10 cellular contexts compared by ENCODE assay signal in the genomic region with DNA sequence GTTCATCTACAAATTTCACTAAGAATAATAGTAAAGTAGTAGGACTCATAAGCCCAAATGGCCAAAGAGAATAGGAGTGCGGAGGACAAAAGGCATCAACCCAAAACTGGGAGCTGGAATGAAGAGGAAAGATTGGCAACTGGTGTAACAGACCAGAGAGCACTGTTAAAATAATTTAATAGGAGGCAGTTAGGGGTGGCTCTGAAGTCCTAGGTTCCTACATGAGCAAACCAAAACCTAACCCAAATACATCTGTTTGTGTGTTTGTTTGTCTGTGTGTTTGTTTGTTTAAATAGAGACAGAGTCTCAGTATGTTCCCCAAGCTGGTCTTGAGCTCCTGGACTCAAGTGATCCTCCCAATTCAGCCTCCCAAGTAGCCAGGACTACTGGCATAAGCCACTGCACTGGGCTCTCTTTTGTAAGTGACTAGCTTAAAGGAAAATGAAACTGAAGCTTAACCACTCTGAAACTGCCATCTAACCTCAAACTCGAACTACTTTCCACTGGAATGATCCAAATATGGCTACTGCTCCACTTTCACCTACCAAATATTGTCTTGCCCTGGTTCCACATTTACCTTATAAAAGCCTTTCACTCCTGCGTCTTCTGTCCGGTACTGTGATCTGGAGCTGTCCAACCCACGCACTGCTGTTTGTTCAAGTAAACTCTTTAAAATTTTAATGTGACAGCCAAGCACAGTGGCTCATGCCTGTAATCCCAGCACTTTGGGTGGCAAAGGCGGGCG.
A peak's percentile ranks its signal among the peaks of the same experiment; 100 is the strongest.
DNase-seq lines count a peak whose midpoint lies in the region; ATAC-seq and TF ChIP-seq lines count a peak whose summit lies in the region.
"Had no signal": no experiment of that assay in that cellular context is flagged by ENCODE, and none has a peak within 500 bp of the region (broad histone marks: within the 10 kb centered on the region; RNA-seq: fewer than 3 reads in every experiment).

No MANE protein-coding gene starts in this region.

- peaks cover 59% of the 10 kb centered on the region for H3K4me1 Mint-ChIP-seq in WTC11

- CTCF ChIA-PET in WTC11 (lab: Charles Lee): interaction anchor here (0.6 to 1.9 kb wide), 3 partner anchors 10 to 493 kb away, joined by 3 to 9 read pairs (median 3); no protein-coding TSS in a partner anchor

- peak; percentile 29 for DNase-seq in GM12864 (ENCODE audit: low read depth)
- DNase-seq in WTC11 (ENCODE audit: low spot score): no peak
- no peak for DNase-seq in SHP77 treated with DMSO at 0.1 percent for 48 hours (lab: John Stamatoyannopoulos, UW)
- DNase-seq in psoas muscle: no peak
- no peak for DNase-seq in H7
- DNase-seq in effector CD4-positive, alpha-beta T cell: no peak
- DNase-seq: brain microvascular endothelial cell had no signal

- intact Hi-C loops in psoas muscle (cut with DNase I): no loop called here

- no peaks in the 10 kb centered on the region for H3K9me3 ChIP-seq in psoas muscle

- peaks cover 24% of the 10 kb centered on the region for H3K36me3 Mint-ChIP-seq in WTC11

- H3K4me3 ChIP-seq in GM12864 (ENCODE audit: low read depth, low read length) (no peak overlapping the region), psoas muscle (no peak overlapping the region), H7 (ENCODE audit: insufficient read depth, low read depth, low read length) (no peak overlapping the region)

- H3K9me3 Mint-ChIP-seq in WTC11: peaks cover 25% of the 10 kb centered on the region

- ATAC-seq in GM19455 (IDR thresholded peaks at IDR 0.05; ENCODE audit: unreplicated experiment) (peak; percentile 88), HG03045 (IDR thresholded peaks at IDR 0.05; ENCODE audit: unreplicated experiment) (peak; percentile 95), WTC11 (no peak), psoas muscle (no peak)

- no peaks in the 10 kb centered on the region for H3K36me3 ChIP-seq in psoas muscle (ENCODE audit: insufficient read depth in 1 of 2, low read depth in 1 of 2)
- no peaks in the 10 kb centered on the region for H3K36me3 ChIP-seq in H7 (replicated peaks; ENCODE audit: control insufficient read depth, insufficient read depth, low read length)
- H3K36me3 ChIP-seq: brain microvascular endothelial cell had no signal

- TF ChIP-seq CTCF in GM12864 (IDR thresholded peaks at IDR 0.05; ENCODE audit: low read depth, low read length, missing control alignments) (no peak), WTC11 (IDR thresholded peaks at IDR 0.05) (no peak), psoas muscle (IDR thresholded peaks at IDR 0.05) (no peak)

- POLR2A ChIA-PET in WTC11 (lab: Charles Lee): interaction anchor here (0.6 to 1.0 kb wide), 3 partner anchors 14 to 287 kb away, joined by 4 read pairs; no protein-coding TSS in a partner anchor

- H3K27ac Mint-ChIP-seq in WTC11: peak overlapping the region; percentile 100
- H3K27ac Mint-ChIP-seq: T-helper 1 cell treated with Interleukin-12 subunit alpha and Interleukin-12 subunit beta and Interleukin-4 antibody, amounts not matched to agents 30 μg/mL and 1 μg/mL, for 36 hours had no signal

- no peaks in the 10 kb centered on the region for H3K4me1 ChIP-seq in psoas muscle

- H3K27me3 Mint-ChIP-seq in WTC11 (ENCODE audit: low read depth): no peaks in the 10 kb centered on the region

- 82 to 87% (median 86%) methylated on average over 7 of the region's 7 CpGs for WGBS in psoas muscle, 3 donors

- H3K27ac ChIP-seq in psoas muscle: no peak overlapping the region
- H3K27ac ChIP-seq: brain microvascular endothelial cell had no signal

- H3K27me3 ChIP-seq in psoas muscle (ENCODE audit: insufficient read depth in 3 of 3, low read length in 2 of 3) (peaks cover 0 to 2% (median 0%) of the 10 kb centered on the region in 3 donors), H7 (ENCODE audit: control insufficient read depth, insufficient read depth, low read length) (no peaks in the 10 kb centered on the region)
- H3K27me3 ChIP-seq: brain microvascular endothelial cell had no signal

- H3K4me3 Mint-ChIP-seq in WTC11: peak overlapping the region; percentile 16; the same call in 1 of the 2 replicates
- H3K4me3 Mint-ChIP-seq: T-helper 1 cell treated with Interleukin-12 subunit alpha and Interleukin-12 subunit beta and Interleukin-4 antibody, amounts not matched to agents 30 μg/mL and 1 μg/mL, for 36 hours had no signal

TF ChIP-seq in WTC11, 78 proteins besides CTCF, POLR2A, EP300 and RAD21 (continues in another document):
- TF ChIP-seq GTF2I (CRISPR knock-in tag; conservative IDR thresholded peaks at IDR 0.05) (no peak), AR (CRISPR knock-in tag; IDR thresholded peaks at IDR 0.05) (no peak), CBFB (CRISPR knock-in tag; IDR thresholded peaks at IDR 0.05; ENCODE audit: low read depth) (no peak), SOX15 (CRISPR knock-in tag; IDR thresholded peaks at IDR 0.05) (no peak), ZNF396 (CRISPR knock-in tag; IDR thresholded peaks at IDR 0.05; ENCODE audit: borderline replicate concordance) (no peak), GRHL2 (CRISPR knock-in tag; IDR thresholded peaks at IDR 0.05; ENCODE audit: insufficient replicate concordance, severe bottlenecking) (no peak), NFATC4 (CRISPR knock-in tag; IDR thresholded peaks at IDR 0.05) (no peak), TCF7 (CRISPR knock-in tag; IDR thresholded peaks at IDR 0.05; ENCODE audit: low read depth) (no peak), OVOL2 (CRISPR knock-in tag; IDR thresholded peaks at IDR 0.05; ENCODE audit: borderline replicate concordance) (no peak), ZNF232 (CRISPR knock-in tag; IDR thresholded peaks at IDR 0.05) (no peak)
- TF ChIP-seq, protein P1, sequence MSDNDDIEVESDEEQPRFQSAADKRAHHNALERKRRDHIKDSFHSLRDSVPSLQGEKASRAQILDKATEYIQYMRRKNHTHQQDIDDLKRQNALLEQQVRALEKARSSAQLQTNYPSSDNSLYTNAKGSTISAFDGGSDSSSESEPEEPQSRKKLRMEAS (CRISPR knock-in tag; IDR thresholded peaks at IDR 0.05): no peak
- TF ChIP-seq, protein P2, sequence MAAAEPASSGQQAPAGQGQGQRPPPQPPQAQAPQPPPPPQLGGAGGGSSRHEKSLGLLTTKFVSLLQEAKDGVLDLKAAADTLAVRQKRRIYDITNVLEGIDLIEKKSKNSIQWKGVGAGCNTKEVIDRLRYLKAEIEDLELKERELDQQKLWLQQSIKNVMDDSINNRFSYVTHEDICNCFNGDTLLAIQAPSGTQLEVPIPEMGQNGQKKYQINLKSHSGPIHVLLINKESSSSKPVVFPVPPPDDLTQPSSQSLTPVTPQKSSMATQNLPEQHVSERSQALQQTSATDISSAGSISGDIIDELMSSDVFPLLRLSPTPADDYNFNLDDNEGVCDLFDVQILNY (CRISPR knock-in tag; IDR thresholded peaks at IDR 0.05): no peak
- TF ChIP-seq, protein P3, sequence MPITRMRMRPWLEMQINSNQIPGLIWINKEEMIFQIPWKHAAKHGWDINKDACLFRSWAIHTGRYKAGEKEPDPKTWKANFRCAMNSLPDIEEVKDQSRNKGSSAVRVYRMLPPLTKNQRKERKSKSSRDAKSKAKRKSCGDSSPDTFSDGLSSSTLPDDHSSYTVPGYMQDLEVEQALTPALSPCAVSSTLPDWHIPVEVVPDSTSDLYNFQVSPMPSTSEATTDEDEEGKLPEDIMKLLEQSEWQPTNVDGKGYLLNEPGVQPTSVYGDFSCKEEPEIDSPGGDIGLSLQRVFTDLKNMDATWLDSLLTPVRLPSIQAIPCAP (CRISPR knock-in tag; IDR thresholded peaks at IDR 0.05): no peak
- TF ChIP-seq, protein P4, sequence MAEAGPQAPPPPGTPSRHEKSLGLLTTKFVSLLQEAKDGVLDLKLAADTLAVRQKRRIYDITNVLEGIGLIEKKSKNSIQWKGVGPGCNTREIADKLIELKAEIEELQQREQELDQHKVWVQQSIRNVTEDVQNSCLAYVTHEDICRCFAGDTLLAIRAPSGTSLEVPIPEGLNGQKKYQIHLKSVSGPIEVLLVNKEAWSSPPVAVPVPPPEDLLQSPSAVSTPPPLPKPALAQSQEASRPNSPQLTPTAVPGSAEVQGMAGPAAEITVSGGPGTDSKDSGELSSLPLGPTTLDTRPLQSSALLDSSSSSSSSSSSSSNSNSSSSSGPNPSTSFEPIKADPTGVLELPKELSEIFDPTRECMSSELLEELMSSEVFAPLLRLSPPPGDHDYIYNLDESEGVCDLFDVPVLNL (CRISPR knock-in tag; IDR thresholded peaks at IDR 0.05; ENCODE audit: borderline replicate concordance, low read depth): no peak

Comparison
In these comparisons a context has a peak if more than half of its experiments do, and no peak if none do; other contexts are left out.
1. ATAC-seq: peak in GM19455 (single experiment) and HG03045 (single experiment); none in WTC11 (single experiment) and psoas muscle (0 of 4).